In genomic region chr5:141992349-141992963, GRCh38 we compare ENCODE assay signal across 8 cellular contexts. TPM values are rescaled to one million over a fixed set of nuclear protein-coding genes. Genes with fewer than 3 reads are reported as not detected.
DNase-seq lines count a peak whose midpoint lies in the region; ATAC-seq, FAIRE-seq and TF ChIP-seq lines count a peak whose summit lies in the region.

No MANE protein-coding gene starts in this region.

- peak; percentile 93 for TF ChIP-seq CTCF in CD4-positive, alpha-beta T cell (IDR thresholded peaks at IDR 0.05)
- TF ChIP-seq CTCF in WTC11 (IDR thresholded peaks at IDR 0.05) (peak; percentile 62), bronchial epithelial cell (IDR thresholded peaks at IDR 0.05; ENCODE audit: insufficient read depth, low read length, severe bottlenecking) (peak; percentile 46)

- no peak for FAIRE-seq in bronchial epithelial cell (lab: Jason Lieb, UNC)

- CTCF ChIA-PET in CD4-positive, alpha-beta T cell (lab: Charles Lee) = interaction anchor here (1.1 to 3.1 kb wide), 6 partner anchors 20 to 153 kb away, joined by 3 to 14 read pairs (median 11); partner anchors contain the start of genes GNPDA1 and RNF14
- CTCF ChIA-PET in WTC11 (lab: Charles Lee) = interaction anchor here (0.6 to 5.7 kb wide), 7 partner anchors 20 to 702 kb away, joined by 3 to 48 read pairs (median 3); partner anchors contain the start of genes GNPDA1, NDFIP1 and RNF14

- H3K27ac Mint-ChIP-seq in CD4-positive, alpha-beta T cell = no peak overlapping the region
- H3K27ac Mint-ChIP-seq in WTC11 = no peak overlapping the region

- peak; percentile 61 to 82 (median 76) for DNase-seq in CD4-positive, alpha-beta T cell
- DNase-seq in NCI-H2107 treated with DMSO at 0.1 percent for 48 hours (lab: John Stamatoyannopoulos, UW; ENCODE audit: unreplicated experiment) (peak; percentile 29), WTC11 (ENCODE audit: low spot score) (peak; percentile 78), bronchial epithelial cell (ENCODE audit: low read depth) (peak; percentile 62), left colon (peak; percentile 46 to 86)
- DNase-seq in stimulated activated CD4-positive, alpha-beta T cell treated with anti-CD3 and anti-CD28 coated beads, TNF-alpha, amount 100 ng/mL, for 24 hours (ENCODE audit: low read depth in 3 of 3) = peak; percentile 62 to 79 (median 68)

- peaks cover 5% of the 10 kb centered on the region for H3K36me3 ChIP-seq in bronchial epithelial cell (ENCODE audit: control insufficient read depth, insufficient read depth, low read length)

- no peaks in the 10 kb centered on the region for H3K27me3 ChIP-seq in CD4-positive, alpha-beta T cell (ENCODE audit: control insufficient read depth, insufficient read depth, low read length)
- H3K27me3 ChIP-seq in bronchial epithelial cell (ENCODE audit: control insufficient read depth, insufficient read depth, low read length) = no peaks in the 10 kb centered on the region

- no peaks in the 10 kb centered on the region for H3K9me3 ChIP-seq in CD4-positive, alpha-beta T cell (ENCODE audit: control insufficient read depth, low read length)

- peaks cover 64% of the 10 kb centered on the region for H3K36me3 Mint-ChIP-seq in CD4-positive, alpha-beta T cell (ENCODE audit: low read depth)
- H3K36me3 Mint-ChIP-seq in WTC11 = peaks cover 20% of the 10 kb centered on the region

- H3K4me3 ChIP-seq in bronchial epithelial cell (ENCODE audit: low read depth, low read length) = no peak overlapping the region

- H3K4me1 Mint-ChIP-seq in CD4-positive, alpha-beta T cell (ENCODE audit: low read depth) = peaks cover 6% of the 10 kb centered on the region
- no peaks in the 10 kb centered on the region for H3K4me1 Mint-ChIP-seq in WTC11

- H3K27ac ChIP-seq in CD4-positive, alpha-beta T cell (ENCODE audit: low read depth, low read length) = no peak overlapping the region

- POLR2A ChIA-PET in CD4-positive, alpha-beta T cell (lab: Charles Lee) = interaction anchor here (0.6 to 1.0 kb wide), 3 partner anchors 117 to 414 kb away, joined by 3 read pairs; no protein-coding TSS in a partner anchor
- POLR2A ChIA-PET in WTC11 (lab: Charles Lee) = no interaction called here

- no peaks in the 10 kb centered on the region for H3K9me3 Mint-ChIP-seq in CD4-positive, alpha-beta T cell
- no peaks in the 10 kb centered on the region for H3K9me3 Mint-ChIP-seq in WTC11

- no peak overlapping the region for H3K4me3 Mint-ChIP-seq in CD4-positive, alpha-beta T cell
- no peak overlapping the region for H3K4me3 Mint-ChIP-seq in WTC11

- no peaks in the 10 kb centered on the region for H3K27me3 Mint-ChIP-seq in CD4-positive, alpha-beta T cell
- H3K27me3 Mint-ChIP-seq in WTC11 (ENCODE audit: low read depth) = no peaks in the 10 kb centered on the region

- ATAC-seq in CD4-positive, alpha-beta T cell (ENCODE audit: poor library complexity) = peak; percentile 88
- ATAC-seq in GM21786 (IDR thresholded peaks at IDR 0.05; ENCODE audit: unreplicated experiment) (peak; percentile 64), WTC11 (peak; percentile 50), left colon (peak; percentile 78), GM21825 (IDR thresholded peaks at IDR 0.05; ENCODE audit: unreplicated experiment) (no peak)

- intact Hi-C loops in CD4-positive, alpha-beta T cell (cut with DNase I, micrococcal nuclease) = loop anchor here (1.0 to 10.0 kb wide), 8 partner anchors 18 to 892 kb away; no protein-coding TSS in a partner anchor
- intact Hi-C loops in left colon (cut with DNase I, micrococcal nuclease) = loop anchor here (5.0 to 10.0 kb wide), 2 partner anchors 150 to 152 kb away; no protein-coding TSS in a partner anchor

TF ChIP-seq in WTC11, 78 proteins besides CTCF, POLR2A, EP300 and RAD21:
- no peak for TF ChIP-seq NFE2L1 (CRISPR knock-in tag; IDR thresholded peaks at IDR 0.05)
- TF ChIP-seq ELF4 (CRISPR knock-in tag; IDR thresholded peaks at IDR 0.05; ENCODE audit: low read depth) = no peak
- TF ChIP-seq MYBL2 (CRISPR knock-in tag; IDR thresholded peaks at IDR 0.05) = no peak
- TF ChIP-seq ZNF317 (CRISPR knock-in tag; IDR thresholded peaks at IDR 0.05; ENCODE audit: borderline replicate concordance, low read depth) = no peak
- TF ChIP-seq ZNF263 (CRISPR knock-in tag; IDR thresholded peaks at IDR 0.05; ENCODE audit: low read depth) = no peak
- no peak for TF ChIP-seq NR3C1 (CRISPR knock-in tag; conservative IDR thresholded peaks at IDR 0.05; ENCODE audit: low read depth)
- TF ChIP-seq ATF1 (CRISPR knock-in tag; IDR thresholded peaks at IDR 0.05) = no peak
- TF ChIP-seq SOX15 (CRISPR knock-in tag; IDR thresholded peaks at IDR 0.05) = no peak
- no peak for TF ChIP-seq IRF1 (CRISPR knock-in tag; IDR thresholded peaks at IDR 0.05)
- no peak for TF ChIP-seq E2F4 (CRISPR knock-in tag; IDR thresholded peaks at IDR 0.05; ENCODE audit: borderline replicate concordance, low read depth)
- TF ChIP-seq EMX1 (CRISPR knock-in tag; IDR thresholded peaks at IDR 0.05) = no peak
- TF ChIP-seq OVOL2 (CRISPR knock-in tag; IDR thresholded peaks at IDR 0.05; ENCODE audit: borderline replicate concordance) = no peak
- no peak for TF ChIP-seq ZNF423 (CRISPR knock-in tag; IDR thresholded peaks at IDR 0.05)
- no peak for TF ChIP-seq ZSCAN18 (CRISPR knock-in tag; IDR thresholded peaks at IDR 0.05)
- no peak for TF ChIP-seq ARID4B (CRISPR knock-in tag; IDR thresholded peaks at IDR 0.05; ENCODE audit: borderline replicate concordance)
- no peak for TF ChIP-seq GABPB1 (CRISPR knock-in tag; IDR thresholded peaks at IDR 0.05)

RNA-seq across cellular contexts. Expression of gene GNPDA1, which starts 20.4 kb away (rescaled TPM):
- 1 to 10 TPM; 5.8 to 6.6 TPM for total RNA-seq in CD4-positive, alpha-beta T cell
- total RNA-seq in WTC11 (2021) (54.8 to 67.3 TPM (median 62.9 TPM) in 3 replicates), bronchial epithelial cell (40.1 and 67.1 TPM in 2 replicates), left colon (10 to 100 TPM; 15.0 to 16.6 TPM)

RNA-seq across cellular contexts. Expression of gene RNF14, which starts 23.6 kb away (rescaled TPM):
- total RNA-seq in CD4-positive, alpha-beta T cell = 10 to 100 TPM in 1 of 2 experiments, 1 to 10 TPM in 1; 8.9 to 10.7 TPM
- 17.0 to 22.6 TPM (median 20.5 TPM) in 3 replicates for total RNA-seq in WTC11 (2021)
- total RNA-seq in bronchial epithelial cell = 43.3 and 49.8 TPM in 2 replicates
- 10 to 100 TPM; 69.3 to 72.0 TPM for total RNA-seq in left colon

RNA-seq across cellular contexts. Expression of gene PCDH12, which starts 34.5 kb away (rescaled TPM):
- total RNA-seq in CD4-positive, alpha-beta T cell = not detected
- total RNA-seq in WTC11 (2021) (0.02 to 0.33 TPM in 2 of 3 replicates, not detected in the other), bronchial epithelial cell (under 0.01 and 0.26 TPM in 2 replicates), left colon (1 to 10 TPM in 1 of 2 donors, under 1 TPM in 1; 0.95 to 2.1 TPM)
